8 cellular contexts compared by ENCODE assay signal in the genomic region with DNA sequence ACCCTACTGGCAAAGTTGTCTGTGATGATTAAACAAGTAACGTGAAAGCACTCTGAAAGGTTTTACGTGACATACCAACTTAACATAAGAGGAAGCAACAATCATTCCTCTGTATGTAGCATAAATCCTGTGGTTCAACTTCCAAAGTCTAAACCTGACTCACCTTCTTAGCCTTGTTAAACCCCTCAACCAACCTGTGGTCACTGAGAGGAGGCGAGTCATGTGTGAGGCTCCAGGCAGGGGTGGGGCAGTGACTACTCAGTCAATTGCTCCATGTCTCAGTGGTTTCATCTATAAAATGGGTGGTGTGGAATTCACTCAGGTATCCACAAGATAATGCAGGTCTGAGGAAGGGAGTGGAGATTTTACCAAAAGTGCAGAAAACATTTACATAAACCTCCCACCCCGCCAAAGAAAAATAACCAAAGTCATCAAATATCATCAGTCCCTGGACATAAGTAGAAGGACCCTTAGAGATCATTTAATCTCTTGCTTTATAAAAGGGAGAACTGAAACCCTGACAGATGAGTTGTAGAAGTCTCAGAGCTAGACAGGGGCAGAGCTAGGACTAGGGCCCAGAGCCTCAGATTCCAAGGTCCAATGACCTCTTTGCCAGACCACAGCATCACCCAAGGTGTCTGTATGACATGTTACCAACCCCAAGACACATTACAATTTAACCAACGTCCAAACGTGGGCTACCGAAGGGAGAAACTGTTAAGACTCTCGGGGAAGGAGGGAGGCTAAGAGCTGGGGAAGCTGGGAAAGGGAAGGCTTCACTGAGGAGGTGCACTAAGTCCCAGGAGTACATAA. TPM values are rescaled to one million over a fixed set of nuclear protein-coding genes. Genes with fewer than 3 reads are reported as not detected.
DNase-seq lines count a peak whose midpoint lies in the region; ATAC-seq and TF ChIP-seq lines count a peak whose summit lies in the region.

No MANE protein-coding gene starts in this region.

- H3K9me3 ChIP-seq in heart right ventricle: no peaks in the 10 kb centered on the region

- H3K4me1 ChIP-seq in heart right ventricle: peaks cover 4 to 36% (median 31%) of the 10 kb centered on the region in 9 donors

- peak overlapping the region in 5 of 10 donors; percentile 99 to 100 (median 100) for H3K27ac ChIP-seq in heart right ventricle

- intact Hi-C loops in heart right ventricle (cut with DNase I): no loop called here

- ATAC-seq in GM19043 (IDR thresholded peaks at IDR 0.05; ENCODE audit: low read depth, unreplicated experiment) (peak; percentile 37), HG03442 (IDR thresholded peaks at IDR 0.05; ENCODE audit: unreplicated experiment) (peak; percentile 36), heart right ventricle (no peak)

- peaks cover 0 to 67% (median 40%) of the 10 kb centered on the region in 9 donors for H3K36me3 ChIP-seq in heart right ventricle

- no peak overlapping the region for H3K4me3 ChIP-seq in fibroblast of mammary gland (ENCODE audit: control insufficient read depth, low read depth, low read length)
- peak overlapping the region in 1 of 10 donors; percentile 76 for H3K4me3 ChIP-seq in heart right ventricle

- WGBS in heart right ventricle, 2 donors: 70 to 82% methylated on average over 8 of the region's 8 CpGs

- TF ChIP-seq CTCF in fibroblast of mammary gland (conservative IDR thresholded peaks at IDR 0.05; ENCODE audit: control insufficient read depth, insufficient read depth, low read depth, low read length) (no peak), heart right ventricle (IDR thresholded peaks at IDR 0.05) (no peak)

- H3K27me3 ChIP-seq in heart right ventricle: no peaks in the 10 kb centered on the region

- DNase-seq in activated CD4-positive, alpha-beta T cell treated with anti-CD3 and anti-CD28 coated beads for 4 hours: peak; percentile 46 to 64
- DNase-seq in fibroblast of mammary gland (ENCODE audit: low read depth) (peak; percentile 61), NCI-H2227 treated with DMSO at 0.1 percent for 48 hours (lab: John Stamatoyannopoulos, UW) (no peak), heart right ventricle (no peak), NCI-H2196 (lab: John Stamatoyannopoulos, UW; ENCODE audit: unreplicated experiment) (no peak)
- peak in 2 of 3 experiments; percentile 21 to 31 for DNase-seq in stimulated activated CD4-positive, alpha-beta T cell treated with anti-CD3 and anti-CD28 coated beads, TNF-alpha, amount 100 ng/mL, for 4 hours (ENCODE audit: low read depth in 3 of 3)

RNA-seq across cellular contexts. Expression of a gene that starts 3.7 kb away (rescaled TPM):
- total RNA-seq in heart right ventricle: 100 to 1,000 TPM; 197 to 275 (median 219) TPM
- 100 to 1,000 TPM; 237 to 288 TPM for polyA plus RNA-seq in heart right ventricle

Comparison
In these comparisons a context has a peak if more than half of its experiments do, and no peak if none do; other contexts are left out.
1. ATAC-seq: peak in GM19043 (single experiment) and HG03442 (single experiment); none in heart right ventricle (0 of 8).
2. DNase-seq: peak in activated CD4-positive, alpha-beta T cell treated with anti-CD3 and anti-CD28 coated beads for 4 hours (2 of 2), fibroblast of mammary gland (single experiment) and stimulated activated CD4-positive, alpha-beta T cell treated with anti-CD3 and anti-CD28 coated beads, TNF-alpha, amount 100 ng/mL, for 4 hours (2 of 3); none in NCI-H2227 treated with DMSO at 0.1 percent for 48 hours (single experiment), heart right ventricle (0 of 2) and NCI-H2196 (single experiment).